In the genomic region with DNA sequence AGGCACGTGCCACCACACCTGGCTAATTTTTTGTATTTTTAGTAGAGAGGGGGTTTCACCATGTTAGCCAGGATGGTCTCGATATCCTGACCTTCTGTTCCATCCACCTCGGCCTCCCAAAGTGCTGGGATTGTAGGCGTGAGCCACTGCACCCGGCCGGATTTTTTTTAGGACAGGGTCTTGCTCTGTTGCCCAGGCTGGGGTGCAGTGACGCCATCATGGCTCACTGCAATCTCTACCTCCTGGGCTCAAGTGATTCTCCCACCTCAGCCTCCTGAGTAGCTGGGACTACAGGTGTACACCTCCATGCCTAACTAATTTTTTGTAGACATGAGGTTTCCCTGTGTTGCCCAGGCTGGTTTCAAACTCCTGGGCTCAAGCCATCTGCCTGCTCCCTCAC, we compare ENCODE assay signal across 7 cellular contexts. TPM values are rescaled to one million over a fixed set of nuclear protein-coding genes. Genes with fewer than 3 reads are reported as not detected.
A peak's percentile ranks its signal among the peaks of the same experiment; 100 is the strongest.
DNase-seq lines count a peak whose midpoint lies in the region; ATAC-seq, FAIRE-seq and TF ChIP-seq lines count a peak whose summit lies in the region.
"Not testable (repeated sequence)": the region's sequence is repeated elsewhere in the genome, so short reads cannot be mapped to it uniquely, and the experiment has no call there.
"Had no signal": no experiment of that assay in that cellular context is flagged by ENCODE, and none has a peak within 500 bp of the region (broad histone marks: within the 10 kb centered on the region; RNA-seq: fewer than 3 reads in every experiment).

No MANE protein-coding gene starts in this region.

- not testable (repeated sequence) for H3K9me3 Mint-ChIP-seq in CD4-positive, alpha-beta T cell; activated T-helper 17 cell treated with anti-CD3 and anti-CD28 coated beads, Interleukin-2, amount 50 U/mL, for 72 hours
- H3K9me3 Mint-ChIP-seq in nephron: peaks cover 15% of the 10 kb centered on the region

- H4K20me1 ChIP-seq in K562 (replicated peaks; ENCODE audit: control insufficient read depth, insufficient read depth, low read length): not testable (repeated sequence)

- H3K4me1 Mint-ChIP-seq in CD4-positive, alpha-beta T cell (ENCODE audit: low read depth): peaks cover 15% of the 10 kb centered on the region
- not testable (repeated sequence) for H3K4me1 Mint-ChIP-seq in activated T-helper 17 cell treated with anti-CD3 and anti-CD28 coated beads, Interleukin-2, amount 50 U/mL, for 72 hours
- H3K4me1 Mint-ChIP-seq in nephron: peaks cover 12% of the 10 kb centered on the region

- not testable (repeated sequence) for DNase-seq in CD4-positive, alpha-beta T cell; K562 (ENCODE audit: extremely low read depth in 1 of 4, low spot score in 3 of 4)

- not testable (repeated sequence) for ATAC-seq in CD4-positive, alpha-beta T cell (ENCODE audit: poor library complexity); activated T-helper 17 cell treated with anti-CD3 and anti-CD28 coated beads, Interleukin-2, amount 50 U/mL, for 72 hours (replicated peaks); K562

- H3K4me3 ChIP-seq in HEK293 (ENCODE audit: low read depth, low read length); K562: not testable (repeated sequence)

- not testable (repeated sequence) for H3K4me2 ChIP-seq in K562 (ENCODE audit: insufficient read depth, low read length)

- not testable (repeated sequence) for H3K9me3 ChIP-seq in CD4-positive, alpha-beta T cell (ENCODE audit: control insufficient read depth, low read length); HEK293 (ENCODE audit: control insufficient read depth, insufficient read depth, low read depth, low read length)
- H3K9me3 ChIP-seq in K562 (replicated peaks; ENCODE audit: control insufficient read depth, insufficient read depth, low read depth, low read length): peaks cover 13% of the 10 kb centered on the region

- CTCF ChIA-PET in CD4-positive, alpha-beta T cell (lab: Charles Lee): interaction anchor here (1.5 to 4.1 kb wide), 2 partner anchors 27 to 193 kb away, joined by 3 to 29 read pairs; no protein-coding TSS in a partner anchor
- CTCF ChIA-PET in HEK293 (lab: Yijun Ruan, JAX): interaction anchor here (0.9 to 6.9 kb wide), 3 partner anchors 21 to 35 kb away, joined by 3 to 80 read pairs (median 4); no protein-coding TSS in a partner anchor
- CTCF ChIA-PET in K562 (lab: Yijun Ruan, JAX; ENCODE audit: low intra/inter-chr PET ratio): not testable (repeated sequence)

- BruUV-seq in K562 (replicated peaks; lab: Mats Ljungman, UMichigan): not testable (repeated sequence)

- POLR2A ChIA-PET in CD4-positive, alpha-beta T cell (lab: Charles Lee): interaction anchor here (2.7 to 2.8 kb wide), 2 partner anchors 27 to 120 kb away, joined by 23 to 39 read pairs; a partner anchor contains a TSS
- POLR2A ChIA-PET in HEK293 (lab: Yijun Ruan, JAX) (interaction anchor here (2.5 kb wide), 1 partner anchor 26 kb away, joined by 31 read pairs; no protein-coding TSS in a partner anchor), K562 (lab: Yijun Ruan, JAX) (interaction anchor here (1.3 to 3.1 kb wide), 3 partner anchors 13 to 26 kb away, joined by 6 to 20 read pairs (median 10); no protein-coding TSS in a partner anchor)

- not testable (repeated sequence) for FAIRE-seq in K562 (lab: Jason Lieb, UNC)

- not testable (repeated sequence) for H3K27me3 Mint-ChIP-seq in CD4-positive, alpha-beta T cell; activated T-helper 17 cell treated with anti-CD3 and anti-CD28 coated beads, Interleukin-2, amount 50 U/mL, for 72 hours; nephron (ENCODE audit: low read depth)

- not testable (repeated sequence) for TF ChIP-seq POLR2A in K562 (conservative IDR thresholded peaks at IDR 0.05)

- H3K4me3 Mint-ChIP-seq in CD4-positive, alpha-beta T cell: peak overlapping the region; percentile 25
- peak overlapping the region; percentile 95 for H3K4me3 Mint-ChIP-seq in activated T-helper 17 cell treated with anti-CD3 and anti-CD28 coated beads, Interleukin-2, amount 50 U/mL, for 72 hours
- H3K4me3 Mint-ChIP-seq in nephron: peak overlapping the region in 2 of 3 experiments; percentile 29 to 48

- H3K27ac Mint-ChIP-seq in CD4-positive, alpha-beta T cell; activated T-helper 17 cell treated with anti-CD3 and anti-CD28 coated beads, Interleukin-2, amount 50 U/mL, for 72 hours; nephron: not testable (repeated sequence)

- intact Hi-C loops in CD4-positive, alpha-beta T cell (cut with DNase I, micrococcal nuclease): loop anchor here in 1 of 2 experiments (2.0 kb wide), 2 partner anchors 27 to 183 kb away; a partner anchor contains a TSS
- intact Hi-C loops in K562 (cut with micrococcal nuclease): not testable (repeated sequence)

- H3K9ac ChIP-seq in K562 (ENCODE audit: insufficient read depth in 1 of 2, low read depth in 2 of 2, low read length in 2 of 2): not testable (repeated sequence)

- H3K27ac ChIP-seq in CD4-positive, alpha-beta T cell (ENCODE audit: low read depth, low read length); HEK293 (ENCODE audit: extremely low read depth, low read depth, low read length); K562 (ENCODE audit: extremely low read depth, low read depth, low read length): not testable (repeated sequence)

- H3K79me2 ChIP-seq in K562 (ENCODE audit: control insufficient read depth, insufficient read depth, low read length): not testable (repeated sequence)

- not testable (repeated sequence) for TF ChIP-seq CTCF in CD4-positive, alpha-beta T cell (IDR thresholded peaks at IDR 0.05); HEK293 (tag by site-specific recombination; IDR thresholded peaks at IDR 0.05); K562 (IDR thresholded peaks at IDR 0.05 in 2 of 3, conservative IDR thresholded peaks at IDR 0.05 in 1 of 3; ENCODE audit: insufficient read depth in 2 of 3, low read depth in 1 of 3, low read length in 3 of 3); nephron (IDR thresholded peaks at IDR 0.05; ENCODE audit: unreplicated experiment in 3 of 3)

- H3K36me3 Mint-ChIP-seq in CD4-positive, alpha-beta T cell (ENCODE audit: low read depth): peaks cover 25% of the 10 kb centered on the region
- peaks cover 27% of the 10 kb centered on the region for H3K36me3 Mint-ChIP-seq in activated T-helper 17 cell treated with anti-CD3 and anti-CD28 coated beads, Interleukin-2, amount 50 U/mL, for 72 hours (ENCODE audit: low read depth)
- H3K36me3 Mint-ChIP-seq in nephron (ENCODE audit: low read depth): peaks cover 20% of the 10 kb centered on the region

- WGBS in K562 (ENCODE audit: insufficient coverage, low coverage, missing lambda C conversion rate): 95% methylated on average over 7 of the region's 7 CpGs

- TF ChIP-seq EP300 in K562 (IDR thresholded peaks at IDR 0.05; ENCODE audit: low read length): not testable (repeated sequence)

- H3K4me1 ChIP-seq in HEK293 (ENCODE audit: control insufficient read depth, insufficient read depth, low read length): not testable (repeated sequence)
- peaks cover 17 to 36% of the 10 kb centered on the region in 2 experiments; a peak in 4 of 5 replicates for H3K4me1 ChIP-seq in K562 (replicated peaks in 1 of 2; ENCODE audit: control insufficient read depth in 2 of 2, insufficient read depth in 2 of 2, low read length in 2 of 2)

- H3K27me3 ChIP-seq in CD4-positive, alpha-beta T cell (ENCODE audit: control insufficient read depth, insufficient read depth, low read length); K562 (ENCODE audit: control insufficient read depth in 2 of 2, insufficient read depth in 2 of 2, low read length in 2 of 2): not testable (repeated sequence)

- H3K9me1 ChIP-seq in K562 (ENCODE audit: control insufficient read depth, insufficient read depth, low read length): not testable (repeated sequence)

- in situ Hi-C loops in K562 (cut with MboI): not testable (repeated sequence)

- TF ChIP-seq RAD21 in K562 (CRISPR knock-in tag; conservative IDR thresholded peaks at IDR 0.05 in 1 of 2, IDR thresholded peaks at IDR 0.05 in 1 of 2): not testable (repeated sequence)

- peaks cover 0 to 22% of the 10 kb centered on the region in 2 experiments; a peak in 2 of 3 replicates for H3K36me3 ChIP-seq in HEK293 (ENCODE audit: control insufficient read depth in 2 of 2, insufficient read depth in 1 of 2, low read length in 2 of 2)
- H3K36me3 ChIP-seq in K562 (ENCODE audit: control insufficient read depth, insufficient read depth, low read length): peaks cover 25% of the 10 kb centered on the region; the same call in 2 of the 3 replicates

- not testable (repeated sequence) for H2AFZ ChIP-seq in K562 (ENCODE audit: low read depth, low read length)

RNA-seq across cellular contexts. Expression of a gene that starts 1.6 kb away (rescaled TPM):
- total RNA-seq in CD4-positive, alpha-beta T cell: 1 to 10 TPM; 6.7 to 7.0 TPM
- 10 to 100 TPM; 17.6 to 20.2 TPM for total RNA-seq in activated T-helper 17 cell treated with anti-CD3 and anti-CD28 coated beads, Interleukin-2, amount 50 U/mL, for 72 hours
- 12.5 and 36.8 TPM in 2 replicates for total RNA-seq in K562 (2011; cell fraction: chromatin; rRNA removed; ENCODE audit: low replicate concordance)
- total RNA-seq in K562 (2011; cell fraction: nucleolus; rRNA removed): 63.2 and 77.4 TPM in 2 replicates
- total RNA-seq in K562 (2011; cell fraction: nucleoplasm; rRNA removed): 32.4 and 49.3 TPM in 2 replicates
- total RNA-seq in K562 (2014; rRNA removed) (28.1 and 34.4 TPM in 2 replicates), K562 (2014; rRNA removed; fragmentation: Illumina TruSeq; extraction: Trizol) (7.4 and 8.0 TPM in 2 replicates), K562 (2015; rRNA removed; fragmentation: Illumina TruSeq; extraction: Trizol) (22.7 and 23.5 TPM in 2 replicates), K562 (2021) (25.5 and 28.2 TPM in 2 replicates)
- polyA plus RNA-seq in K562 (2011; rRNA removed) (26.1 and 27.9 TPM in 2 replicates), K562 (2014; fragmentation: Illumina TruSeq; extraction: Trizol) (9.6 and 18.6 TPM in 2 replicates), K562 (2014; fragmentation: Nextera tagmentation; extraction: Ambion mirVana) (1 to 10 TPM in 1 of 2 experiments, under 1 TPM in 1; 0.86 to 5.9 TPM), K562 (2014; rRNA removed) (29.3 and 30.2 TPM in 2 replicates)
- polyA plus RNA-seq in K562 (2011; cell fraction: cytosol; rRNA removed): 33.2 and 47.1 TPM in 2 replicates
- 10.9 and 12.8 TPM in 2 replicates for polyA plus RNA-seq in K562 (2011; cell fraction: nucleus; rRNA removed)
- polyA plus RNA-seq in K562 (2012): 28.9 and 42.7 TPM in 2 replicates
- 11.8 and 20.7 TPM in 2 replicates for polyA minus RNA-seq in K562 (2011; rRNA and poly(A)+ RNA removed)
- 14.7 and 14.8 TPM in 2 replicates for polyA minus RNA-seq in K562 (2011; cell fraction: cytosol; rRNA and poly(A)+ RNA removed)
- 4.3 and 6.6 TPM in 2 replicates for polyA minus RNA-seq in K562 (2011; cell fraction: nucleus; rRNA and poly(A)+ RNA removed)

RNA-seq across cellular contexts. Expression of a gene that starts 10.6 kb away (rescaled TPM):
- total RNA-seq in CD4-positive, alpha-beta T cell: 1 to 10 TPM; 1.8 to 2.1 TPM
- 1 to 10 TPM in 1 of 2 donors, under 1 TPM in 1; 0.48 to 1.7 TPM for total RNA-seq in activated T-helper 17 cell treated with anti-CD3 and anti-CD28 coated beads, Interleukin-2, amount 50 U/mL, for 72 hours
- 0.83 TPM in 1 of 2 replicates, not detected in the other for total RNA-seq in K562 (2011; cell fraction: chromatin; rRNA removed; ENCODE audit: low replicate concordance)
- total RNA-seq in K562 (2011; cell fraction: nucleolus; rRNA removed): 0.50 TPM in 1 of 2 replicates, not detected in the other
- not detected in 2 replicates for total RNA-seq in K562 (2011; cell fraction: nucleoplasm; rRNA removed)
- total RNA-seq in K562 (2014; rRNA removed) (0.16 TPM in 1 of 2 replicates, not detected in the other), K562 (2014; rRNA removed; fragmentation: Illumina TruSeq; extraction: Trizol) (not detected in 2 replicates), K562 (2015; rRNA removed; fragmentation: Illumina TruSeq; extraction: Trizol) (not detected in 2 replicates), K562 (2021) (0.18 and 0.29 TPM in 2 replicates)
- polyA plus RNA-seq in K562 (2011; rRNA removed) (0.14 and 0.31 TPM in 2 replicates), K562 (2014; fragmentation: Illumina TruSeq; extraction: Trizol) (not detected in 2 replicates), K562 (2014; fragmentation: Nextera tagmentation; extraction: Ambion mirVana) (not detected), K562 (2014; rRNA removed) (0.53 TPM in 1 of 2 replicates, not detected in the other)
- 0.19 and 0.22 TPM in 2 replicates for polyA plus RNA-seq in K562 (2011; cell fraction: cytosol; rRNA removed)
- polyA plus RNA-seq in K562 (2011; cell fraction: nucleus; rRNA removed): 0.10 and 0.34 TPM in 2 replicates
- polyA plus RNA-seq in K562 (2012): 0.27 and 0.40 TPM in 2 replicates
- polyA minus RNA-seq in K562 (2011; rRNA and poly(A)+ RNA removed): not detected in 2 replicates
- polyA minus RNA-seq in K562 (2011; cell fraction: cytosol; rRNA and poly(A)+ RNA removed): not detected in 2 replicates
- polyA minus RNA-seq in K562 (2011; cell fraction: nucleus; rRNA and poly(A)+ RNA removed): 0.27 and 0.56 TPM in 2 replicates
- total RNA-seq: Calu3 had no signal
- polyA plus RNA-seq: CD8-positive, alpha-beta memory T cell had no signal

RNA-seq across cellular contexts. Expression of a gene that starts 33.7 kb away (rescaled TPM):
- total RNA-seq in CD4-positive, alpha-beta T cell: 10 to 100 TPM; 17.5 to 18.0 TPM
- total RNA-seq in activated T-helper 17 cell treated with anti-CD3 and anti-CD28 coated beads, Interleukin-2, amount 50 U/mL, for 72 hours: 10 to 100 TPM; 32.7 to 62.1 TPM
- 50.4 and 92.7 TPM in 2 replicates for total RNA-seq in K562 (2011; cell fraction: chromatin; rRNA removed; ENCODE audit: low replicate concordance)
- 57.5 and 60.4 TPM in 2 replicates for total RNA-seq in K562 (2011; cell fraction: nucleolus; rRNA removed)
- 52.4 and 52.6 TPM in 2 replicates for total RNA-seq in K562 (2011; cell fraction: nucleoplasm; rRNA removed)
- total RNA-seq in K562 (2014; rRNA removed) (31.9 and 41.8 TPM in 2 replicates), K562 (2014; rRNA removed; fragmentation: Illumina TruSeq; extraction: Trizol) (14.1 and 18.6 TPM in 2 replicates), K562 (2015; rRNA removed; fragmentation: Illumina TruSeq; extraction: Trizol) (25.2 and 27.1 TPM in 2 replicates), K562 (2021) (86.0 and 86.3 TPM in 2 replicates)
- polyA plus RNA-seq in K562 (2011; rRNA removed) (29.7 and 54.8 TPM in 2 replicates), K562 (2014; fragmentation: Illumina TruSeq; extraction: Trizol) (59.8 and 73.9 TPM in 2 replicates), K562 (2014; fragmentation: Nextera tagmentation; extraction: Ambion mirVana) (under 1 TPM; 0.36 to 0.65 TPM), K562 (2014; rRNA removed) (49.1 and 56.5 TPM in 2 replicates)
- polyA plus RNA-seq in K562 (2011; cell fraction: cytosol; rRNA removed): 39.1 and 73.7 TPM in 2 replicates
- 61.7 and 77.2 TPM in 2 replicates for polyA plus RNA-seq in K562 (2011; cell fraction: nucleus; rRNA removed)
- polyA plus RNA-seq in K562 (2012): 54.2 and 71.7 TPM in 2 replicates
- 20.6 and 23.7 TPM in 2 replicates for polyA minus RNA-seq in K562 (2011; rRNA and poly(A)+ RNA removed)
- polyA minus RNA-seq in K562 (2011; cell fraction: cytosol; rRNA and poly(A)+ RNA removed): 32.6 and 45.6 TPM in 2 replicates
- 13.1 and 18.4 TPM in 2 replicates for polyA minus RNA-seq in K562 (2011; cell fraction: nucleus; rRNA and poly(A)+ RNA removed)

Comparison
In these comparisons a context has a peak if more than half of its experiments do, and no peak if none do; other contexts are left out.
1. H3K4me3 Mint-ChIP-seq: peak in every context shown above with its lines; median percentile 95 in activated T-helper 17 cell treated with anti-CD3 and anti-CD28 coated beads, Interleukin-2, amount 50 U/mL, for 72 hours; 38 in nephron; 25 in CD4-positive, alpha-beta T cell.